In the genomic region with DNA sequence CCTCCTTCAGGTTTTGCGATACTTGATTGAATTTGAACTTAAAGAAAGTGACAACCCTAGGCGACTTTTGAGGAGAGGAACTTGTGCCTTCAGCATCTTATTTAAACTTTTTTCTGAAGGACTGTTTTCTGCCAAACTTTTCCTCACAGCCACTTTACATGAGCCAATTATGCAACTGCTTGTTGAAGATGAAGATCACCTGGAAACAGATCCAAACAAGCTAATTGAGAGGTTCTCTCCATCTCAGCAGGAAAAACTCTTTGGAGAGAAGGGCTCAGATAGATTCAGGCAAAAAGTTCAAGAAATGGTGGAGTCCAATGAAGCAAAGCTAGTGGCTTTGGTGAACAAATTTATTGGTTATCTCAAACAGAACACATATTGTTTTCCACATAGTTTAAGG, we compare ENCODE assay signal across 1 cellular context.
TF ChIP-seq lines count a peak whose summit lies in the region.

No MANE protein-coding gene starts in this region.

TF ChIP-seq in IMR-90, 13 proteins besides CTCF, POLR2A, EP300 and RAD21:
- TF ChIP-seq SMC3 (IDR thresholded peaks at IDR 0.05; ENCODE audit: low read depth, low read length), result no peak
TF ChIP-seq in IMR-90: peak in this region for 0.
